In the genomic region with DNA sequence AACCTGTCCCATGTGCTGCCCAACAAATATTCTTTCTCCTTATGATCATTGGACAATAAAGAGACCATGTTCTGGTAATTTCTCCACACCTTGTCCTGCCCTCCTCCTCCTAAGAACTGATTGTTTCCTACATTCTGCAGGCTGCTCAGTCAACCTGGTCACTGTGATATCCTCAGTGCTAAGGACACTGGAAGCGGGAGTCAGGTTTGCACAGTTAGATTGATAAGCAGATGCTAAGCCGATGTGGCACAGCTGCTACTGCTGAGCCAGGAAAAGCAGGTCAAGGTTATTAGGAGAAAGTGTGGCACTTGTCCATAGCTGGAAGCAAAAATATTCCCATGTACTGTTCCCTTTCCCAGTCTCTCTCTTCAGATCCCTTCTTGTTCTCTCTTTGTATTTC, we compare ENCODE assay signal across 33 cellular contexts.
"Had no signal": no experiment of that assay in that cellular context is flagged by ENCODE, and none has a peak within 500 bp of the region (broad histone marks: within the 10 kb centered on the region; RNA-seq: fewer than 3 reads in every experiment).

No MANE protein-coding gene starts in this region.

- H3K4me3 ChIP-seq: ascending aorta, cardiac muscle cell, colonic mucosa had no signal

- ATAC-seq: activated CD4-positive, alpha-beta T cell treated with anti-CD3 and anti-CD28 coated beads for 36 hours; activated CD4-positive, CD25-positive, alpha-beta regulatory T cell treated with anti-CD3 and anti-CD28 coated beads, Interleukin-2, amount 50 U/mL, for 24 hours; activated CD8-positive, alpha-beta memory T cell treated with anti-CD3 and anti-CD28 coated beads, Interleukin-2, amount 10 ng/mL, durations not matched to agents 7 days and 5 days; activated CD8-positive, alpha-beta T cell treated with anti-CD3 and anti-CD28 coated beads, Interleukin-2, amount 10 ng/mL, durations not matched to agents 7 days and 5 days; activated naive CD8-positive, alpha-beta T cell treated with anti-CD3 and anti-CD28 coated beads, Interleukin-2, amount 50 U/mL, for 24 hours; WTC11 had no signal

- H3K4me1 ChIP-seq: ascending aorta, colonic mucosa had no signal

- H3K36me3 ChIP-seq: ascending aorta, cardiac muscle cell, colonic mucosa had no signal

- H3K27ac ChIP-seq: ascending aorta, cardiac muscle cell, colonic mucosa, VCaP had no signal

- H3K9me3 ChIP-seq: ascending aorta, colonic mucosa had no signal

- H3K27me3 ChIP-seq: ascending aorta, colonic mucosa had no signal

- FAIRE-seq: bronchial epithelial cell, TTC549 had no signal

- DNase-seq: activated CD4-positive, alpha-beta memory T cell treated with anti-CD3 and anti-CD28 coated beads, Interleukin-2, amount 10 ng/mL, durations not matched to agents 7 days and 5 days; activated CD4-positive, alpha-beta T cell treated with anti-CD3 and anti-CD28 coated beads for 1 hour; activated CD4-positive, alpha-beta T cell treated with anti-CD3 and anti-CD28 coated beads for 36 hours; activated CD4-positive, alpha-beta T cell treated with anti-CD3 and anti-CD28 coated beads for 48 hours; activated CD4-positive, alpha-beta T cell treated with anti-CD3 and anti-CD28 coated beads, Interleukin-2, amount 10 ng/mL, durations not matched to agents 7 days and 5 days; activated CD4-positive, alpha-beta T cell treated with anti-CD3 and anti-CD28 coated beads, Interleukin-2, amount 50 U/mL, for 48 hours; activated CD4-positive, CD25-positive, alpha-beta regulatory T cell; activated CD8-positive, alpha-beta memory T cell treated with anti-CD3 and anti-CD28 coated beads for 24 hours; activated CD8-positive, alpha-beta memory T cell treated with anti-CD3 and anti-CD28 coated beads, Interleukin-2, amount 10 ng/mL, durations not matched to agents 7 days and 5 days; activated CD8-positive, alpha-beta memory T cell treated with anti-CD3 and anti-CD28 coated beads, Interleukin-2, amount 50 U/mL, for 48 hours; activated CD8-positive, alpha-beta T cell treated with anti-CD3 and anti-CD28 coated beads, Interleukin-2, amount 10 ng/mL, durations not matched to agents 7 days and 5 days; activated effector memory CD4-positive, alpha-beta T cell treated with Interleukin-2 at 50 U/mL for 16 hours; activated gamma-delta T cell; activated naive CD4-positive, alpha-beta T cell treated with anti-CD3 and anti-CD28 coated beads, Interleukin-2, amount 10 ng/mL, durations not matched to agents 7 days and 5 days; activated naive CD4-positive, alpha-beta T cell treated with Interleukin-2 at 50 U/mL for 16 hours; activated naive CD8-positive, alpha-beta T cell treated with anti-CD3 and anti-CD28 coated beads, Interleukin-2, amount 10 ng/mL, durations not matched to agents 7 days and 5 days; activated naive CD8-positive, alpha-beta T cell treated with anti-CD3 and anti-CD28 coated beads, Interleukin-2, amount 50 U/mL, for 24 hours; activated T-cell treated with anti-CD3 and anti-CD28 coated beads, Interleukin-2, amount 50 U/mL, for 24 hours; activated T-cell treated with anti-CD3 and anti-CD28 coated beads, Interleukin-2, amount 50 U/mL, for 48 hours; amygdala; anterior cingulate cortex; caudate nucleus; cerebellar nuclear complex; colonic mucosa; T-helper 2 cell; T-helper 9 cell had no signal
